Comparison of ENCODE assay signal across 25 cellular contexts in the genomic region with DNA sequence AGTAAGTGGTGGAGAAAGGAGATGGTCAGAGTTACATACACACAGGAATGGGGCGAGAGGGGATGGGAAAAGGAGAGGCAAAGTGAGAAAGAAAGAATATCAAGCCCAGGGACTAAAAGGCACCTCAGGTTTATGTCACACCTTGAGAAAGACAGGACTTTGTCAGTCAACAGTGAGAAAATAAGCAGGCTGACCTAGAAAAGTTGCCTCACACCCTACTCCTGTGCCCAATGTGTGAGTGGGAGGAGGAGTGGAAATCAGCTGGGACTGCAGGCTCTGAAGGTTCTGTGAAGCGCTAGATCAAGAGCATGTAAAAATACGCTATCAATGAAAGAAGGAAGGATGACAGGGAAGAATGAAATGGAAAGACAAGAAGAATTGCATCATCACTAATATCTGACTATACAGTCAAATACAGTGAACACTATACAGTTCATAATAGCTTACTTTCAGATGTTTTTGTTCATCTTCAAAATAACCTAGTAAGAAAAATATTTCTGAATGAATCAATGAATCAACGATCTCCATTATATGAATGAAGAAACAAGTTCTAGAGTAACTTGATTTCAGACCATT.
"Had no signal": no experiment of that assay in that cellular context is flagged by ENCODE, and none has a peak within 500 bp of the region (broad histone marks: within the 10 kb centered on the region; RNA-seq: fewer than 3 reads in every experiment).

No MANE protein-coding gene starts in this region.

- H3K36me3 ChIP-seq: adrenal gland, breast epithelium, lower lobe of right lung, sigmoid colon, suprapubic skin, transverse colon had no signal

- H3K9me3 ChIP-seq: adrenal gland, breast epithelium, esophagus muscularis mucosa, gastroesophageal sphincter, lower lobe of right lung, mucosa of descending colon, sigmoid colon, stomach, suprapubic skin, transverse colon had no signal

- DNase-seq: activated CD4-positive, alpha-beta T cell treated with anti-CD3 and anti-CD28 coated beads, Interleukin-2, amount 10 ng/mL, durations not matched to agents 7 days and 5 days; activated CD8-positive, alpha-beta T cell treated with anti-CD3 and anti-CD28 coated beads, Interleukin-2, amount 10 ng/mL, durations not matched to agents 7 days and 5 days; activated naive CD4-positive, alpha-beta T cell; adrenal gland; head of caudate nucleus; hypothalamus; lower lobe of right lung; mesendoderm; mucosa of descending colon; nephron progenitor cell; occipital lobe; sigmoid colon; stimulated activated CD4-positive, alpha-beta T cell treated with anti-CD3 and anti-CD28 coated beads, Interleukin-15, amount 100 ng/mL, for 24 hours; stomach; transverse colon had no signal

- H3K4me1 ChIP-seq: breast epithelium had no signal

- H3K27ac ChIP-seq: adrenal gland, breast epithelium, coronary artery, esophagus muscularis mucosa, gastroesophageal sphincter, lower lobe of right lung, sigmoid colon, stomach, suprapubic skin, transverse colon, VCaP had no signal

- FAIRE-seq: islet of Langerhans had no signal

- H3K4me3 ChIP-seq: adrenal gland, breast epithelium, coronary artery, esophagus muscularis mucosa, gastroesophageal sphincter, lower lobe of right lung, mucosa of descending colon, sigmoid colon, smooth muscle cell, stomach, suprapubic skin, transverse colon had no signal

- H3K27me3 ChIP-seq: adrenal gland, breast epithelium, esophagus muscularis mucosa, gastroesophageal sphincter, sigmoid colon, stomach, suprapubic skin, transverse colon had no signal

- H3K4me2 ChIP-seq: smooth muscle cell had no signal

- ATAC-seq: activated CD4-positive, CD25-positive, alpha-beta regulatory T cell treated with anti-CD3 and anti-CD28 coated beads, Interleukin-2, amount 50 U/mL, for 24 hours; activated CD8-positive, alpha-beta T cell treated with anti-CD3 and anti-CD28 coated beads, Interleukin-2, amount 10 ng/mL, durations not matched to agents 7 days and 5 days; gastroesophageal sphincter; mucosa of descending colon; stimulated activated memory B cell treated with anti-CD40 and anti-IgM and Interleukin-4, amounts not matched to agents 10 μg/mL and 1 μg/mL and 100 μg/mL, for 72 hours had no signal
